ENCODE assay signal across 8 cellular contexts in the genomic region with DNA sequence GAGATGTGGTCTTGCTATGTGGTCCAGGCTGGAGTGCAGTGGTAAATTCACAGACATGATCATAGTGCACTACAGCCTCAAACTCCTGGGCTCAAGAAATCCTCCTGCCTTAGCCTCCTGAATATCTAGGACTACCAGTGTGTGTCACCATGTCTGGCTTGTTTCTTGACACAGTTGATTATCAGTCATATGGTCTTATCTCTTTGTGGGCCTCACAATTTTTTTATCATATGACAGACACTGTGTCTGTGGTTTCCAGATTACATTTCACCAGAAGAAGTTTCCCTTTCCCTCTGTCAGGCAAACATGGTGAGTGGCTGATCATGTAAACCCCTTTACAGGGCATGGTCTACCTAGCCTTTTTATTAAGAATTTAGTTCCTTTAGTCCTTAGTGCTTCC.
"Had no signal": no experiment of that assay in that cellular context is flagged by ENCODE, and none has a peak within 500 bp of the region (broad histone marks: within the 10 kb centered on the region; RNA-seq: fewer than 3 reads in every experiment).

No MANE protein-coding gene starts in this region.

- ATAC-seq: GM12878 had no signal

- DNase-seq: GDM1, GF-D8 had no signal

- FAIRE-seq: G401.6, GM12878, GM12891, GM12892, GM18507, GM19239 had no signal

- H3K4me3 ChIP-seq: GM12878 had no signal
